In genomic region chr6:110529355-110529754, GRCh38 we compare ENCODE assay signal across 10 cellular contexts. TPM values are rescaled to one million over a fixed set of nuclear protein-coding genes. Genes with fewer than 3 reads are reported as not detected.
DNase-seq lines count a peak whose midpoint lies in the region; ATAC-seq and TF ChIP-seq lines count a peak whose summit lies in the region.
"Had no signal": no experiment of that assay in that cellular context is flagged by ENCODE, and none has a peak within 500 bp of the region (broad histone marks: within the 10 kb centered on the region; RNA-seq: fewer than 3 reads in every experiment).

No MANE protein-coding gene starts in this region.

- no peak for TF ChIP-seq CTCF in dorsolateral prefrontal cortex (IDR thresholded peaks at IDR 0.05 in 54 of 56, conservative IDR thresholded peaks at IDR 0.05 in 2 of 56; ENCODE audit: low read depth in 1 of 56, partially characterized antibody in 56 of 56)
- no peak for TF ChIP-seq CTCF in prostate gland (IDR thresholded peaks at IDR 0.05)
- no peak for TF ChIP-seq CTCF in spleen (IDR thresholded peaks at IDR 0.05 in 8 of 11, conservative IDR thresholded peaks at IDR 0.05 in 3 of 11)

- 70% methylated on average over 5 of the region's 5 CpGs for WGBS in prostate gland
- 43 to 53% (median 48%) methylated on average over 5 of the region's 5 CpGs for WGBS in spleen, 5 donors

- H3K27me3 ChIP-seq in dorsolateral prefrontal cortex (no peaks in the 10 kb centered on the region), prostate gland (replicated peaks; ENCODE audit: insufficient read depth) (no peaks in the 10 kb centered on the region), spleen (replicated peaks in 1 of 7) (no peaks in the 10 kb centered on the region)

- H3K36me3 ChIP-seq in prostate gland, result no peaks in the 10 kb centered on the region
- no peaks in the 10 kb centered on the region for H3K36me3 ChIP-seq in spleen

- intact Hi-C loops in dorsolateral prefrontal cortex (cut with DNase I) (loop anchor here (2.0 to 10.0 kb wide), 5 partner anchors 345 to 1513 kb away; partner anchors contain the start of gene AMD1 (in 1 of the 2)), prostate gland (cut with DNase I) (loop anchor here (5.0 kb wide), 2 partner anchors 418 to 468 kb away; no protein-coding TSS in a partner anchor), spleen (cut with DNase I; ENCODE audit: low total_unique reads) (loop anchor here (5.0 kb wide), 1 partner anchor 418 kb away; no protein-coding TSS in a partner anchor)

- ATAC-seq in GM18517 (IDR thresholded peaks at IDR 0.05; ENCODE audit: unreplicated experiment), result no peak
- ATAC-seq: naive thymus-derived CD8-positive, alpha-beta T cell had no signal

- H3K9me3 ChIP-seq in prostate gland, result no peaks in the 10 kb centered on the region
- H3K9me3 ChIP-seq in spleen, result no peaks in the 10 kb centered on the region

- H3K4me3 ChIP-seq in dorsolateral prefrontal cortex (no peak overlapping the region), prostate gland (no peak overlapping the region), spleen (no peak overlapping the region)

- peaks cover 14% of the 10 kb centered on the region for H3K4me1 ChIP-seq in prostate gland (replicated peaks)
- peaks cover 0 to 21% (median 7%) of the 10 kb centered on the region in 6 donors for H3K4me1 ChIP-seq in spleen

- peak; percentile 78 for DNase-seq in GDM1 (lab: John Stamatoyannopoulos, UW)
- DNase-seq in NCI-H2171 treated with DMSO at 0.1 percent for 48 hours (lab: John Stamatoyannopoulos, UW), result peak; percentile 62
- DNase-seq in dorsolateral prefrontal cortex, result no peak
- DNase-seq in prostate gland (ENCODE audit: low spot score), result no peak
- DNase-seq in spleen, result no peak
- no peak for DNase-seq in OCI-M1 (lab: John Stamatoyannopoulos, UW)
- DNase-seq: activated naive CD4-positive, alpha-beta T cell treated with anti-CD3 and anti-CD28 coated beads, Interleukin-2, amount 10 ng/mL, durations not matched to agents 7 days and 5 days; naive thymus-derived CD8-positive, alpha-beta T cell had no signal

- TF ChIP-seq POLR2A in prostate gland (IDR thresholded peaks at IDR 0.05), result no peak
- TF ChIP-seq POLR2A in spleen (IDR thresholded peaks at IDR 0.05), result no peak

- H3K27ac ChIP-seq in dorsolateral prefrontal cortex, result peak overlapping the region in 30 of 59 donors; percentile 1 to 78 (median 49)
- peak overlapping the region; percentile 16 to 73 for H3K27ac ChIP-seq in prostate gland
- peak overlapping the region in 2 of 8 donors; percentile 14 to 32 for H3K27ac ChIP-seq in spleen

RNA-seq across cellular contexts. Expression of gene SLC22A16, which starts 52.9 kb away (rescaled TPM):
- total RNA-seq in dorsolateral prefrontal cortex (1 to 10 TPM in 8 of 120 experiments, under 1 TPM in 23, not detected in 89; 0.24 to 2.8 (median 0.73) TPM), prostate gland (1 to 10 TPM in 1 of 2 donors, not detected in 1; 2.7 TPM), spleen (1 to 10 TPM in 4 of 7 donors, under 1 TPM in 1, not detected in 2; 0.49 to 2.8 (median 2.0) TPM)
- under 1 TPM; 0.07 to 0.13 (median 0.12) TPM for polyA plus RNA-seq in spleen
- total RNA-seq: frontal cortex; naive thymus-derived CD8-positive, alpha-beta T cell had no signal
- polyA plus RNA-seq: naive thymus-derived CD8-positive, alpha-beta T cell had no signal

Comparison
In these comparisons a context has a peak if more than half of its experiments do, and no peak if none do; other contexts are left out.
1. DNase-seq: peak in GDM1 (single experiment) and NCI-H2171 treated with DMSO at 0.1 percent for 48 hours (single experiment); none in dorsolateral prefrontal cortex (0 of 10), prostate gland (single experiment), spleen (single experiment) and OCI-M1 (single experiment).